In the genomic region with DNA sequence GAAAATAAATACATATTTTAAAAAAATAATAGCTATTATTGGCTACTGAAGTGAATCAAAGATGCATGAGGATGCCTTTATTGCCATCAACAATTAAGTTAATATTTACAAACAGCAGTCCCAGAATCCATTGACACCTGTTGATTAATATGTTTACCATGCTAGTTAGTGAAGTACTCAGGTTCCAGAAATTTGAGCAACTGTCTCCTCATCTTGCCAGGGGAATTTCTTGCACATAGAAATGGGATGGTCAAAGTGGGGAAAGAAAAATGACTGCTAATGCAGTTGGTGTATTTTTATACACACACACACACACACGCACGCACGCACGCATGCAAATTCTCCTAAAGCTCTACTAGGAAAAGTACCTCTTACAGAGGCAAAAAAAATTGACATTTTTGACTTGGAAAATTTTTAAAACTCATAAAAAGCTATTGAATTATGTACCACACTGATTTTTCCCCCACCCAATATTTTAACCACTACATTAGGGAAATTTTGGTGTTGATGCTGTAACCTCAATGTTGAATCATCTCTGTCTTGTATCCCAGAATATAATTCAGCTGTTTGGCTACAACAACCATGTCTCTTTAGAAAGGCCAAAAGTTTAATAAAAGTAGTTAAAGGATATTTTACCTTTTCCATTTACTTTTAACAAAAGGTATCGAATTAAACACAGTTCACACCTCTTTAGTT, we compare ENCODE assay signal across 20 cellular contexts.
"Had no signal": no experiment of that assay in that cellular context is flagged by ENCODE, and none has a peak within 500 bp of the region (broad histone marks: within the 10 kb centered on the region; RNA-seq: fewer than 3 reads in every experiment).

No MANE protein-coding gene starts in this region.

- H3K36me3 Mint-ChIP-seq: stimulated activated effector memory CD8-positive, alpha-beta T cell treated with anti-CD3 and anti-CD28 coated beads, Interleukin-12 subunit alpha, Interleukin-12 subunit beta, amount 100 ng/mL, for 72 hours had no signal

- H3K4me1 Mint-ChIP-seq: naive B cell; stimulated activated effector memory CD8-positive, alpha-beta T cell treated with anti-CD3 and anti-CD28 coated beads, Interleukin-12 subunit alpha, Interleukin-12 subunit beta, amount 100 ng/mL, for 72 hours had no signal

- H3K27ac Mint-ChIP-seq: naive B cell; natural killer cell treated with Interleukin-12 subunit alpha and Interleukin-12 subunit beta and Interleukin-15 and Interleukin-18, amount 100 ng/mL, for 72 hours; stimulated activated effector memory CD8-positive, alpha-beta T cell treated with anti-CD3 and anti-CD28 coated beads, Interleukin-12 subunit alpha, Interleukin-12 subunit beta, amount 100 ng/mL, for 72 hours had no signal

- FAIRE-seq: endothelial cell of umbilical vein, frontal cortex, keratinocyte had no signal

- H3K36me3 ChIP-seq: colonic mucosa, esophagus muscularis mucosa, lower lobe of right lung, right lobe of liver, stomach, thyroid gland had no signal

- H3K9me3 ChIP-seq: colonic mucosa, esophagus muscularis mucosa, lower lobe of right lung, right lobe of liver, stomach, thyroid gland had no signal

- H3K9ac ChIP-seq: parathyroid adenoma had no signal

- H2AFZ ChIP-seq: parathyroid adenoma had no signal

- H3K79me2 ChIP-seq: parathyroid adenoma had no signal

- H3K4me3 ChIP-seq: colonic mucosa, esophagus muscularis mucosa, lower lobe of right lung, right lobe of liver, stomach, thyroid gland had no signal

- H3K27me3 Mint-ChIP-seq: natural killer cell treated with Interleukin-12 subunit alpha and Interleukin-12 subunit beta and Interleukin-15 and Interleukin-18, amount 100 ng/mL, for 72 hours; progenitor cell of endocrine pancreas had no signal

- H3K27me3 ChIP-seq: colonic mucosa, esophagus muscularis mucosa, right lobe of liver, stomach, thyroid gland had no signal

- H3K4me1 ChIP-seq: colonic mucosa, esophagus muscularis mucosa, lower lobe of right lung, parathyroid adenoma, right lobe of liver, stomach had no signal

- H3K27ac ChIP-seq: colonic mucosa, esophagus muscularis mucosa, lower lobe of right lung, parathyroid adenoma, right lobe of liver, stomach, thyroid gland had no signal

- H3K4me3 Mint-ChIP-seq: natural killer cell treated with Interleukin-12 subunit alpha and Interleukin-12 subunit beta and Interleukin-15 and Interleukin-18, amount 100 ng/mL, for 72 hours; stimulated activated effector memory CD8-positive, alpha-beta T cell treated with anti-CD3 and anti-CD28 coated beads, Interleukin-12 subunit alpha, Interleukin-12 subunit beta, amount 100 ng/mL, for 72 hours had no signal

- DNase-seq: colonic mucosa; dermis blood vessel endothelial cell; effector memory CD4-positive, alpha-beta T cell; left ventricle myocardium superior; lower lobe of right lung; naive B cell; right lobe of liver; stimulated activated CD4-positive, alpha-beta T cell treated with anti-CD3 and anti-CD28 coated beads, Interleukin-2, amount 100 ng/mL, for 24 hours; stimulated activated CD4-positive, alpha-beta T cell treated with anti-CD3 and anti-CD28 coated beads, Interleukin-4, amount 100 ng/mL, for 24 hours; stimulated activated naive CD4-positive, alpha-beta T cell treated with Interleukin-2 at 50 U/mL for 16 hours; stomach; thyroid gland had no signal
